32 cellular contexts compared by ENCODE assay signal in the genomic region with DNA sequence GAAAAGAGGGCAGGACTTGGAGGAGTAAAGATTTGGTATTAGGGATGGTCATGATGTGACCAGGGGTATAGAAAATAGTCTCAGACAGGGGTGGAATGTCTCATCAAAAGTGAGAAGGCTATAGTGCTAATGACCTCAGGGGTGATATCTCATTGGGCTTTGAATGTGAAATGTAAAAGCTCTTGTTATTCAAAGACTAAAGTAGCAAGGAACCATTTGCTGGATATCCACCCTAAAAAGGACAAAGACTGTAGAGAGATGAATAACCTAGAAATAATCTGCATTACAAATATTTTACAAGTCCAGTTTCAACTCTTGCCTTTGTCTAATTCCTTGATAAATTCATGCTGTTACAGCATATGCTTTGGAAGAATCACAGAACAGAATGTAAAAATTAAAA.
"Had no signal": no experiment of that assay in that cellular context is flagged by ENCODE, and none has a peak within 500 bp of the region (broad histone marks: within the 10 kb centered on the region; RNA-seq: fewer than 3 reads in every experiment).

No MANE protein-coding gene starts in this region.

- H3K9me3 ChIP-seq: ovary, psoas muscle, right lobe of liver, suprapubic skin, testis, tibial artery, transverse colon, upper lobe of right lung, uterus had no signal

- H3K27ac Mint-ChIP-seq: naive thymus-derived CD8-positive, alpha-beta T cell; natural killer cell treated with Interleukin-12 subunit alpha and Interleukin-12 subunit beta and Interleukin-15 and Interleukin-18, amount 100 ng/mL, for 72 hours; nephron progenitor cell; neural progenitor cell; progenitor cell of endocrine pancreas; stimulated activated memory B cell treated with anti-CD40 and anti-IgM and Interleukin-4, amounts not matched to agents 10 μg/mL and 1 μg/mL and 100 μg/mL, for 72 hours; stimulated activated naive CD8-positive, alpha-beta T cell treated with anti-CD3 and anti-CD28 coated beads, Interleukin-15, amount 100 ng/mL, for 72 hours; type B pancreatic cell had no signal

- DNase-seq: naive thymus-derived CD8-positive, alpha-beta T cell; nephron progenitor cell; occipital lobe; ovary; posterior cingulate gyrus; psoas muscle; right cardiac atrium; right lobe of liver; sigmoid colon; small intestine; spleen; stimulated activated CD4-positive, alpha-beta T cell treated with anti-CD3 and anti-CD28 coated beads, Interleukin-12 subunit alpha, Interleukin-12 subunit beta, amount 100 ng/mL, for 4 hours; stimulated activated CD4-positive, alpha-beta T cell treated with anti-CD3 and anti-CD28 coated beads, Interleukin-1b, Interleukin-23, amount 100 ng/mL, for 48 hours; stimulated activated CD4-positive, alpha-beta T cell treated with anti-CD3 and anti-CD28 coated beads, Interleukin-4, amount 100 ng/mL, for 1 hour; stimulated activated CD4-positive, alpha-beta T cell treated with anti-CD3 and anti-CD28 coated beads, Interleukin-4, amount 100 ng/mL, for 4 hours; stimulated activated CD8-positive, alpha-beta memory T cell treated with anti-CD3 and anti-CD28 coated beads, Interleukin-4, amount 100 ng/mL, for 48 hours; stimulated activated naive CD4-positive, alpha-beta T cell; stimulated activated naive CD8-positive, alpha-beta T cell treated with anti-CD3 and anti-CD28 coated beads, Interleukin-15, amount 100 ng/mL, for 72 hours; stimulated activated naive CD8-positive, alpha-beta T cell treated with anti-CD3 and anti-CD28 coated beads, Interleukin-15, Interleukin-2, amounts not matched to agents 100 U/mL and 50 U/mL, for 24 hours; substantia nigra; testis; tibial artery; transverse colon; upper lobe of right lung; uterus had no signal

- H3K27me3 ChIP-seq: neural progenitor cell, ovary, right lobe of liver, sigmoid colon, suprapubic skin, testis, tibial artery, transverse colon, upper lobe of right lung, uterus had no signal

- H3K4me3 Mint-ChIP-seq: naive thymus-derived CD8-positive, alpha-beta T cell; natural killer cell treated with Interleukin-12 subunit alpha and Interleukin-12 subunit beta and Interleukin-15 and Interleukin-18, amount 100 ng/mL, for 72 hours; nephron progenitor cell; neural progenitor cell; stimulated activated memory B cell treated with anti-CD40 and anti-IgM and Interleukin-4, amounts not matched to agents 10 μg/mL and 1 μg/mL and 100 μg/mL, for 72 hours; stimulated activated naive CD8-positive, alpha-beta T cell treated with anti-CD3 and anti-CD28 coated beads, Interleukin-15, amount 100 ng/mL, for 72 hours; type B pancreatic cell had no signal

- H3K4me3 ChIP-seq: neural progenitor cell, ovary, psoas muscle, right lobe of liver, sigmoid colon, spleen, suprapubic skin, testis, tibial artery, transverse colon, upper lobe of right lung, uterus had no signal

- H3K9me3 Mint-ChIP-seq: natural killer cell treated with Interleukin-12 subunit alpha and Interleukin-12 subunit beta and Interleukin-15 and Interleukin-18, amount 100 ng/mL, for 72 hours; type B pancreatic cell had no signal

- H3K36me3 ChIP-seq: neural progenitor cell, ovary, right lobe of liver, sigmoid colon, spleen, suprapubic skin, tibial artery, transverse colon, upper lobe of right lung, uterus had no signal

- H2AFZ ChIP-seq: neural progenitor cell, parathyroid adenoma had no signal

- H3K36me3 Mint-ChIP-seq: natural killer cell treated with Interleukin-12 subunit alpha and Interleukin-12 subunit beta and Interleukin-15 and Interleukin-18, amount 100 ng/mL, for 72 hours; neural progenitor cell; stimulated activated memory B cell treated with anti-CD40 and anti-IgM and Interleukin-4, amounts not matched to agents 10 μg/mL and 1 μg/mL and 100 μg/mL, for 72 hours; type B pancreatic cell had no signal

- ATAC-seq: naive thymus-derived CD8-positive, alpha-beta T cell; natural killer cell treated with Interleukin-12 subunit alpha and Interleukin-12 subunit beta and Interleukin-15 and Interleukin-18, amount 100 ng/mL, for 72 hours; psoas muscle; right cardiac atrium; right lobe of liver; stimulated activated memory B cell treated with anti-CD40 and anti-IgM and Interleukin-4, amounts not matched to agents 10 μg/mL and 1 μg/mL and 100 μg/mL, for 72 hours; stimulated activated naive CD8-positive, alpha-beta T cell treated with anti-CD3 and anti-CD28 coated beads, Interleukin-15, amount 100 ng/mL, for 72 hours; stimulated activated naive CD8-positive, alpha-beta T cell treated with anti-CD3 and anti-CD28 coated beads, Interleukin-15, Interleukin-2, amounts not matched to agents 100 U/mL and 50 U/mL, for 24 hours; upper lobe of right lung had no signal

- H3K27me3 Mint-ChIP-seq: progenitor cell of endocrine pancreas, type B pancreatic cell had no signal

- H3K27ac ChIP-seq: neural progenitor cell, ovary, parathyroid adenoma, psoas muscle, right lobe of liver, sigmoid colon, spleen, suprapubic skin, testis, tibial artery, transverse colon, upper lobe of right lung, uterus had no signal

- H3K79me2 ChIP-seq: parathyroid adenoma had no signal

- H3K4me1 ChIP-seq: neural progenitor cell, parathyroid adenoma, psoas muscle, right lobe of liver, sigmoid colon, spleen, suprapubic skin, testis, tibial artery, transverse colon, upper lobe of right lung, uterus had no signal

- H3K4me1 Mint-ChIP-seq: naive thymus-derived CD8-positive, alpha-beta T cell; nephron progenitor cell; neural progenitor cell; stimulated activated memory B cell treated with anti-CD40 and anti-IgM and Interleukin-4, amounts not matched to agents 10 μg/mL and 1 μg/mL and 100 μg/mL, for 72 hours; stimulated activated naive CD8-positive, alpha-beta T cell treated with anti-CD3 and anti-CD28 coated beads, Interleukin-15, amount 100 ng/mL, for 72 hours had no signal

- H3K4me2 ChIP-seq: neural progenitor cell had no signal

- H3K9ac ChIP-seq: neural progenitor cell, parathyroid adenoma had no signal
